ENCODE assay signal across 8 cellular contexts in genomic region chr15:73305331-73306211, GRCh38.
DNase-seq lines count a peak whose midpoint lies in the region; ATAC-seq and TF ChIP-seq lines count a peak whose summit lies in the region.

No MANE protein-coding gene starts in this region.

- H3K4me3 ChIP-seq in KMS-11 (IDR thresholded peaks at IDR 0.05; ENCODE audit: insufficient read depth, low read depth, low read length) (no peak overlapping the region), colonic mucosa (no peak overlapping the region), lung (no peak overlapping the region)

- H3K4me3 Mint-ChIP-seq in T-helper 2 cell treated with Interferon-gamma antibody and Interleukin-4, amounts not matched to agents 5 μg/mL and 100 μg/mL, for 36 hours, result no peak overlapping the region

- H3K9ac ChIP-seq in KMS-11 (no peak overlapping the region), colonic mucosa (ENCODE audit: low read depth in 2 of 2, low read length in 2 of 2) (no peak overlapping the region)

- H3K36me3 Mint-ChIP-seq in T-helper 2 cell treated with Interferon-gamma antibody and Interleukin-4, amounts not matched to agents 5 μg/mL and 100 μg/mL, for 36 hours (ENCODE audit: low read depth), result no peaks in the 10 kb centered on the region

- H3K27me3 ChIP-seq in KMS-11 (ENCODE audit: insufficient read depth, low read depth) (no peaks in the 10 kb centered on the region), colonic mucosa (no peaks in the 10 kb centered on the region), lung (ENCODE audit: control insufficient read depth, insufficient read depth) (no peaks in the 10 kb centered on the region)

- H4K20me1 ChIP-seq in KMS-11 (ENCODE audit: insufficient read depth), result no peaks in the 10 kb centered on the region

- no peaks in the 10 kb centered on the region for H3K79me2 ChIP-seq in KMS-11 (ENCODE audit: insufficient read depth, low read depth)

- intact Hi-C loops in colonic mucosa (cut with DNase I), result loop anchor here (10.0 kb wide), 1 partner anchor 399 kb away; no protein-coding TSS in a partner anchor

- H3K27ac ChIP-seq in KMS-11, result no peak overlapping the region
- H3K27ac ChIP-seq in colonic mucosa, result no peak overlapping the region
- no peak overlapping the region for H3K27ac ChIP-seq in lung (ENCODE audit: low read depth in 1 of 2, low read length in 1 of 2)

- H3K27ac Mint-ChIP-seq in T-helper 2 cell treated with Interferon-gamma antibody and Interleukin-4, amounts not matched to agents 5 μg/mL and 100 μg/mL, for 36 hours, result no peak overlapping the region

- DNase-seq in EH (ENCODE audit: low read depth) (peak; percentile 71), NOMO-1 treated with dmso at 0.1 percent for 144 hours (lab: John Stamatoyannopoulos, UW; ENCODE audit: unreplicated experiment) (peak; percentile 79), colonic mucosa (peak; percentile 28), lung (ENCODE audit: low spot score) (peak; percentile 47), OCI-M2 (lab: John Stamatoyannopoulos, UW; ENCODE audit: unreplicated experiment) (no peak)
- DNase-seq in T-helper 2 cell treated with Interferon-gamma antibody and Interleukin-4, amounts not matched to agents 5 μg/mL and 100 μg/mL, for 36 hours (ENCODE audit: low spot score), result no peak

- H3K36me3 ChIP-seq in KMS-11 (ENCODE audit: insufficient read depth) (no peaks in the 10 kb centered on the region), colonic mucosa (no peaks in the 10 kb centered on the region), lung (ENCODE audit: control insufficient read depth in 2 of 2, insufficient read depth in 2 of 2, low read length in 2 of 2) (peaks cover 0 to 16% of the 10 kb centered on the region in 2 donors)

- H3K27me3 Mint-ChIP-seq in T-helper 2 cell treated with Interferon-gamma antibody and Interleukin-4, amounts not matched to agents 5 μg/mL and 100 μg/mL, for 36 hours (ENCODE audit: low read depth), result no peaks in the 10 kb centered on the region

- no peaks in the 10 kb centered on the region for H3K9me3 Mint-ChIP-seq in T-helper 2 cell treated with Interferon-gamma antibody and Interleukin-4, amounts not matched to agents 5 μg/mL and 100 μg/mL, for 36 hours

- H3K4me1 Mint-ChIP-seq in T-helper 2 cell treated with Interferon-gamma antibody and Interleukin-4, amounts not matched to agents 5 μg/mL and 100 μg/mL, for 36 hours (ENCODE audit: low read depth), result peaks cover 12% of the 10 kb centered on the region

- no peak overlapping the region for H2AFZ ChIP-seq in KMS-11 (ENCODE audit: low read depth)

- no peak overlapping the region for H3K4me2 ChIP-seq in KMS-11

- ATAC-seq in lung (ENCODE audit: insufficient read depth, low FRiP score), result no peak
- no peak for ATAC-seq in HG03457 (IDR thresholded peaks at IDR 0.05; ENCODE audit: unreplicated experiment)

- H3K4me1 ChIP-seq in KMS-11 (ENCODE audit: low read depth, poor library complexity, severe bottlenecking), result no peaks in the 10 kb centered on the region
- H3K4me1 ChIP-seq in colonic mucosa, result no peaks in the 10 kb centered on the region
- no peaks in the 10 kb centered on the region for H3K4me1 ChIP-seq in lung (ENCODE audit: control insufficient read depth in 2 of 2, insufficient read depth in 2 of 2, low read length in 2 of 2)

- 74 to 75% methylated on average over 12 of the region's 12 CpGs for WGBS in lung, 2 donors

- no peaks in the 10 kb centered on the region for H3K9me3 ChIP-seq in colonic mucosa
- H3K9me3 ChIP-seq in lung (ENCODE audit: control insufficient read depth in 2 of 2, insufficient read depth in 1 of 2, low read length in 1 of 2), result no peaks in the 10 kb centered on the region

- TF ChIP-seq CTCF in KMS-11 (conservative IDR thresholded peaks at IDR 0.05; ENCODE audit: low read depth, low read length) (peak; percentile 72), colonic mucosa (IDR thresholded peaks at IDR 0.05) (peak; percentile 41), lung (IDR thresholded peaks at IDR 0.05; ENCODE audit: control extremely low read depth, extremely low read depth) (peak; percentile 9)

Comparison
In these comparisons a context has a peak if more than half of its experiments do, and no peak if none do; other contexts are left out.
1. DNase-seq: peak in EH (single experiment), NOMO-1 treated with dmso at 0.1 percent for 144 hours (single experiment), colonic mucosa (single experiment) and lung (single experiment); none in T-helper 2 cell treated with Interferon-gamma antibody and Interleukin-4, amounts not matched to agents 5 μg/mL and 100 μg/mL, for 36 hours (single experiment) and OCI-M2 (single experiment).
2. CTCF ChIP-seq: peak in every context shown above with its lines; median percentile 72 in KMS-11; 41 in colonic mucosa; 9 in lung.